ENCODE assay signal across 8 cellular contexts in the genomic region with DNA sequence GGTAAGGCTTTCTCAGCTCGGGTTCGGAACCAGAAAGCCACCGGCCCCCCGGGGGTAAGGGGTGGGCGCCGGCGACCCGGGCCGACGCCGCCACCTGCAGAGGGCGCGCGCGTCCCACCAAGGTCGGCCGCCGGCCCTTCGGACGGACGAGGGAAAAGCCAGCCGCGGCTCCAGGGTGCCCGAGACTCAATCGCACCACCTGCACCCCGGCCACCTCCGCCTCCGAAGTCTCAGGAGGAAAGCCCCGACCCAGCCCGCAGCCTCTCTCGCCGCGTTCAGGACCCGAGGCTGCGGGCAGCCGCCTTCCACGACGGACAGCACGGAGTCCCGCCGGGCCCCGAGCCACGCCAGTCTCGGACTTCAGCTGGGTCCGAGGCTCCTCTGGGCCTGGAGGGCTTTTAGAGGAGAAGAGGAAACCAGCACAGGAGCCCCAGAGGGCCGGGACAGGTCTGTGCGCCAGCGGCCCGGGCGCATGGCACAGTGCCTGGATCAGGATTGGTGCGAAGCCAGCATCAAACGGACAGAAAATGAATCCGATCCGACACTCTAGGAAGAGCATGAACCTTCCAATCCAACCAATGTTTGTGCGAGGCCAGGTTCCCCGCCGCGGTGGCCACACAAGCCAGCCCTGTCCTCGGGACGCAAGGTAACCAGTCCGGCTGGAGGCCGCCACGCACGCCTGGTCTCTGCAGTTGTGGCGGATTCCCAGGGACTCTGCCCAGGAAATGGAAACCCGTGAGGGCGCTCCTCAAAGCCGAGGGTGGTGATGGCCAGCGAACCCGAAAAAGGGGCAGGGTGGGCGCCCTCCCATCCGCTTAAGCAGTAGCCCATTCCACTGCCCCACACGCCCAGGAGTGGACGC. TPM values are rescaled to one million over a fixed set of nuclear protein-coding genes. Genes with fewer than 3 reads are reported as not detected.
DNase-seq lines count a peak whose midpoint lies in the region; ATAC-seq and TF ChIP-seq lines count a peak whose summit lies in the region.

No MANE protein-coding gene starts in this region.

- H3K4me1 ChIP-seq in Panc1 (ENCODE audit: control insufficient read depth, insufficient read depth, low read length) (peaks cover 16% of the 10 kb centered on the region), neuronal stem cell (ENCODE audit: control insufficient read depth in 2 of 2, insufficient read depth in 1 of 2, low read depth in 1 of 2, low read length in 2 of 2) (peaks cover 34 to 55% of the 10 kb centered on the region in 2 donors)

- peak overlapping the region; percentile 97 for H3K18ac ChIP-seq in neuronal stem cell (ENCODE audit: low read length)

- no TSS peak for BruUV-seq in Panc1 (replicated peaks; lab: Mats Ljungman, UMichigan)

- H3K4ac ChIP-seq in neuronal stem cell (ENCODE audit: low read length), result no peak overlapping the region

- H2BK120ac ChIP-seq in neuronal stem cell (ENCODE audit: low read depth, low read length), result peak overlapping the region; percentile 81

- H2BK12ac ChIP-seq in neuronal stem cell (ENCODE audit: low read length), result peak overlapping the region; percentile 75

- peak overlapping the region; percentile 78 for H3K4me2 ChIP-seq in neuronal stem cell (ENCODE audit: insufficient read depth, low read length, poor library complexity, severe bottlenecking)

- no peak overlapping the region for H4K8ac ChIP-seq in neuronal stem cell (ENCODE audit: low read depth, low read length)

- CTCF ChIA-PET in Panc1 (lab: Charles Lee), result interaction anchor here (0.7 to 1.0 kb wide), 2 partner anchors 43 to 196 kb away, joined by 3 to 4 read pairs; no protein-coding TSS in a partner anchor

- peak; percentile 56 for ATAC-seq in Panc1
- ATAC-seq in GM18502 (IDR thresholded peaks at IDR 0.05; ENCODE audit: poor library complexity, unreplicated experiment), result no peak

- peak overlapping the region; percentile 82 for H2BK5ac ChIP-seq in neuronal stem cell (ENCODE audit: low read length)

- 0 out of 2 replicates have a peak overlapping the region, but pooled peaks have one; percentile 30 for H3K27ac ChIP-seq in Panc1 (ENCODE audit: low read length)
- no peak overlapping the region for H3K27ac ChIP-seq in neuronal stem cell (replicated peaks; ENCODE audit: low read length)

- peak overlapping the region; percentile 99 for H2AK5ac ChIP-seq in neuronal stem cell (ENCODE audit: low read depth, low read length)

- H3K9ac ChIP-seq in neuronal stem cell (ENCODE audit: low read depth, low read length, poor library complexity), result peak overlapping the region; percentile 73

- H3K14ac ChIP-seq in neuronal stem cell (ENCODE audit: low read length), result peak overlapping the region; percentile 49

- peak; percentile 99 for TF ChIP-seq CTCF in Panc1 (IDR thresholded peaks at IDR 0.05)
- peak; percentile 5 for TF ChIP-seq CTCF in fibroblast of pulmonary artery (IDR thresholded peaks at IDR 0.05; ENCODE audit: low read length, missing control alignments)

- in situ Hi-C loops in Panc1 (cut with HindIII; ENCODE audit: low pct_unique_long_range_greater_than_20kb, low sequenced_read_pairs), result loop anchor here (25.0 kb wide), 1 partner anchor 197 kb away; no protein-coding TSS in a partner anchor

- H3K36me3 ChIP-seq in Panc1 (ENCODE audit: control insufficient read depth, insufficient read depth, low read length) (no peaks in the 10 kb centered on the region), neuronal stem cell (replicated peaks in 1 of 2; ENCODE audit: control insufficient read depth in 2 of 2, insufficient read depth in 2 of 2, low read length in 2 of 2) (peaks cover 13 to 25% of the 10 kb centered on the region in 2 donors)

- POLR2A ChIA-PET in Panc1 (lab: Charles Lee), result no interaction called here

- peak; percentile 41 for DNase-seq in stimulated activated CD4-positive, alpha-beta T cell treated with anti-CD3 and anti-CD28 coated beads, Interleukin-12 subunit alpha, Interleukin-12 subunit beta, amount 100 ng/mL, for 4 hours
- no peak for DNase-seq in stimulated activated CD4-positive, alpha-beta T cell treated with anti-CD3 and anti-CD28 coated beads, Interleukin-4, amount 100 ng/mL, for 1 hour
- DNase-seq in Panc1 (ENCODE audit: low read depth, low spot score), result no peak
- DNase-seq in fibroblast of pulmonary artery (ENCODE audit: low read depth), result no peak
- DNase-seq in neuronal stem cell (ENCODE audit: low spot score), result no peak
- DNase-seq in activated effector memory CD4-positive, alpha-beta T cell treated with anti-CD3 and anti-CD28 coated beads, Interleukin-2, amount 50 U/mL, for 16 hours, result no peak
- DNase-seq in SKM-1 treated with dmso at 0.1 percent for 144 hours (lab: John Stamatoyannopoulos, UW; ENCODE audit: unreplicated experiment), result no peak

- H3K27me3 ChIP-seq in Panc1 (ENCODE audit: control insufficient read depth, insufficient read depth, low read length), result no peaks in the 10 kb centered on the region
- H3K27me3 ChIP-seq in neuronal stem cell (ENCODE audit: control insufficient read depth in 3 of 3, insufficient read depth in 3 of 3, low read depth in 1 of 3, low read length in 3 of 3), result peaks cover 26 to 60% (median 35%) of the 10 kb centered on the region in 3 experiments

- H4K91ac ChIP-seq in neuronal stem cell (ENCODE audit: low read depth, low read length, poor library complexity), result no peak overlapping the region

- no CpG with 5 or more reads among the region's 74 CpGs for WGBS in neuronal stem cell (ENCODE audit: extremely low coverage in 2 of 2, insufficient read length in 2 of 2, insufficient replicate concordance in 1 of 2), 2 donors

- no peaks in the 10 kb centered on the region for H3K9me3 ChIP-seq in Panc1 (ENCODE audit: control insufficient read depth, insufficient read depth, low read depth, low read length)
- H3K9me3 ChIP-seq in neuronal stem cell (replicated peaks in 1 of 2; ENCODE audit: control insufficient read depth in 2 of 2, insufficient read depth in 1 of 2, low read depth in 1 of 2, low read length in 2 of 2), result peaks cover 2 to 5% of the 10 kb centered on the region in 2 donors

- H3K4me3 ChIP-seq in Panc1 (ENCODE audit: low read depth in 2 of 2, low read length in 2 of 2), result peak overlapping the region; percentile 8 to 35; a peak in 3 of 4 replicates
- no peak overlapping the region for H3K4me3 ChIP-seq in fibroblast of pulmonary artery (replicated peaks; ENCODE audit: low read depth, low read length)
- H3K4me3 ChIP-seq in neuronal stem cell (ENCODE audit: low read length in 2 of 2), result peak overlapping the region; percentile 34 to 70

- intact Hi-C loops in Panc1 (cut with micrococcal nuclease; ENCODE audit: unreplicated experiment), result loop anchor here (5.0 kb wide), 1 partner anchor 202 kb away; no protein-coding TSS in a partner anchor

- H2AFZ ChIP-seq in neuronal stem cell (ENCODE audit: low read length), result peak overlapping the region; percentile 87

- H2BK15ac ChIP-seq in neuronal stem cell (ENCODE audit: low read length), result peak overlapping the region; percentile 95

- peak overlapping the region; percentile 71 for H3K23ac ChIP-seq in neuronal stem cell (ENCODE audit: low read depth, low read length, poor library complexity)

- H3K79me1 ChIP-seq in neuronal stem cell (ENCODE audit: low read depth, low read length), result peaks cover 4% of the 10 kb centered on the region

RNA-seq across cellular contexts. Expression of gene CBX8, which starts 6.7 kb away (rescaled TPM):
- total RNA-seq in Panc1 (2021; ENCODE audit: unreplicated experiment), result 15.3 TPM
- polyA plus RNA-seq in Panc1 (2012; ENCODE audit: insufficient read length), result 17.3 TPM
- polyA plus RNA-seq in neuronal stem cell (2013, experiment 1 of 2), result 5.5 TPM
- 5.0 TPM for polyA plus RNA-seq in neuronal stem cell (2013, experiment 2 of 2)

RNA-seq across cellular contexts. Expression of gene CBX2, which starts 12.2 kb away (rescaled TPM):
- 9.0 TPM for total RNA-seq in Panc1 (2021; ENCODE audit: unreplicated experiment)
- polyA plus RNA-seq in Panc1 (2012; ENCODE audit: insufficient read length), result 5.9 TPM
- polyA plus RNA-seq in neuronal stem cell (2013, experiment 1 of 2), result 72.5 TPM
- polyA plus RNA-seq in neuronal stem cell (2013, experiment 2 of 2), result 70.8 TPM

RNA-seq across cellular contexts. Expression of gene CBX4, which starts 49.1 kb away (rescaled TPM):
- 48.6 TPM for total RNA-seq in Panc1 (2021; ENCODE audit: unreplicated experiment)
- polyA plus RNA-seq in Panc1 (2012; ENCODE audit: insufficient read length), result 39.2 TPM
- 10.0 TPM for polyA plus RNA-seq in neuronal stem cell (2013, experiment 1 of 2)
- polyA plus RNA-seq in neuronal stem cell (2013, experiment 2 of 2), result 10.0 TPM

RNA-seq across cellular contexts. Expression of gene ENPP7, which starts 59.4 kb away (rescaled TPM):
- not detected for total RNA-seq in Panc1 (2021; ENCODE audit: unreplicated experiment)
- polyA plus RNA-seq in Panc1 (2012; ENCODE audit: insufficient read length), result not detected
- not detected for polyA plus RNA-seq in neuronal stem cell (2013, experiment 1 of 2)
- polyA plus RNA-seq in neuronal stem cell (2013, experiment 2 of 2), result not detected
